In genomic region chr12:49295087-49296001, GRCh38 we compare ENCODE assay signal across 10 cellular contexts. TPM values are rescaled to one million over a fixed set of nuclear protein-coding genes. Genes with fewer than 3 reads are reported as not detected.
DNase-seq lines count a peak whose midpoint lies in the region; ATAC-seq and TF ChIP-seq lines count a peak whose summit lies in the region.
"Had no signal": no experiment of that assay in that cellular context is flagged by ENCODE, and none has a peak within 500 bp of the region (broad histone marks: within the 10 kb centered on the region; RNA-seq: fewer than 3 reads in every experiment).

Gene PRPH, plus strand, starts transcription at chr12:49295147. Its CDS starts 54 bp downstream, at chr12:49295201.

- CTCF ChIA-PET in HEK293T (lab: Yijun Ruan, JAX) = interaction anchor here (0.6 to 3.7 kb wide), 11 partner anchors 9 to 443 kb away, joined by 3 to 34 read pairs (median 3); partner anchors contain the start of genes DNAJC22 and TROAP
- CTCF ChIA-PET in activated naive CD4-positive, alpha-beta T cell treated with anti-CD3 and anti-CD28 coated beads for 36 hours (lab: Charles Lee) = interaction anchor here (0.5 to 14.1 kb wide), 20 partner anchors 9 to 328 kb away, joined by 3 to 153 read pairs (median 6); partner anchors contain the start of genes C1QL4, DNAJC22 and TROAP

- WGBS in right cardiac atrium = 12% methylated on average over 82 of the region's 82 CpGs

- no peak within 1 kb of the TSS for H3K4me2 ChIP-seq in osteoblast (ENCODE audit: insufficient read depth, low read length)

- POLR2A ChIA-PET in HEK293T (lab: Yijun Ruan, JAX) = interaction anchor here (1.1 to 5.8 kb wide), 7 partner anchors 9 to 164 kb away, joined by 3 to 68 read pairs (median 6); partner anchors contain the start of genes SPATS2, TROAP and TUBA1B

- no peak within 1 kb of the TSS for H3K27ac Mint-ChIP-seq in activated naive CD4-positive, alpha-beta T cell treated with anti-CD3 and anti-CD28 coated beads for 36 hours

- no peak within 1 kb of the TSS for H3K4me3 Mint-ChIP-seq in activated naive CD4-positive, alpha-beta T cell treated with anti-CD3 and anti-CD28 coated beads for 36 hours

- H3K4me1 ChIP-seq in Peyer's patch = peaks cover 7 to 29% (median 12%) of the 10 kb centered on the region in 4 donors
- H3K4me1 ChIP-seq in right cardiac atrium (ENCODE audit: control insufficient read depth, insufficient read depth, low read length) = peaks cover 4% of the 10 kb centered on the region
- H3K4me1 ChIP-seq in osteoblast (ENCODE audit: insufficient read depth, low read length) = no peaks in the 10 kb centered on the region
- H3K4me1 ChIP-seq in effector memory CD4-positive, alpha-beta T cell (ENCODE audit: control insufficient read depth, insufficient read depth, low read length, poor library complexity, severe bottlenecking) = peaks cover 20% of the 10 kb centered on the region

- H3K36me3 Mint-ChIP-seq in activated naive CD4-positive, alpha-beta T cell treated with anti-CD3 and anti-CD28 coated beads for 36 hours (ENCODE audit: low read depth) = no peaks in the 10 kb centered on the region

- H3K79me2 ChIP-seq in osteoblast (ENCODE audit: insufficient read depth, low read length) = no peaks in the 10 kb centered on the region

- H3K36me3 ChIP-seq in Peyer's patch (no peaks in the 10 kb centered on the region), osteoblast (ENCODE audit: insufficient read depth, low read length) (no peaks in the 10 kb centered on the region)
- H3K36me3 ChIP-seq in effector memory CD4-positive, alpha-beta T cell (ENCODE audit: control insufficient read depth, insufficient read depth, low read length) = no peaks in the 10 kb centered on the region

- peaks cover 12% of the 10 kb centered on the region for H3K4me1 Mint-ChIP-seq in activated naive CD4-positive, alpha-beta T cell treated with anti-CD3 and anti-CD28 coated beads for 36 hours (ENCODE audit: low read depth)

- no peak for TF ChIP-seq POLR2A in Peyer's patch (IDR thresholded peaks at IDR 0.05)

- H3K27me3 Mint-ChIP-seq in activated naive CD4-positive, alpha-beta T cell treated with anti-CD3 and anti-CD28 coated beads for 36 hours (ENCODE audit: low read depth) = peaks cover 47% of the 10 kb centered on the region

- ATAC-seq in right cardiac atrium = no peak

- H3K9me3 ChIP-seq in Peyer's patch (no peaks in the 10 kb centered on the region), right cardiac atrium (ENCODE audit: control insufficient read depth, low read length) (no peaks in the 10 kb centered on the region), osteoblast (ENCODE audit: low read depth, low read length) (no peaks in the 10 kb centered on the region)
- no peaks in the 10 kb centered on the region for H3K9me3 ChIP-seq in effector memory CD4-positive, alpha-beta T cell (ENCODE audit: control insufficient read depth, low read length)

- H3K27me3 ChIP-seq in Peyer's patch (peaks cover 0 to 35% of the 10 kb centered on the region in 2 donors), right cardiac atrium (ENCODE audit: control insufficient read depth, insufficient read depth) (no peaks in the 10 kb centered on the region), osteoblast (ENCODE audit: insufficient read depth, low read length) (peaks cover 49% of the 10 kb centered on the region)
- H3K27me3 ChIP-seq in effector memory CD4-positive, alpha-beta T cell (replicated peaks; ENCODE audit: control insufficient read depth, insufficient read depth, low read length, poor library complexity, severe bottlenecking) = peaks cover 43% of the 10 kb centered on the region

- intact Hi-C loops in right cardiac atrium (cut with DNase I) = no loop called here
- intact Hi-C loops in activated naive CD4-positive, alpha-beta T cell treated with anti-CD3 and anti-CD28 coated beads for 36 hours (cut with micrococcal nuclease) = loop anchor here (2.0 kb wide), 1 partner anchor 31 kb away; the partner anchor contains the start of gene TUBA1C

- no peak within 1 kb of the TSS for H2AFZ ChIP-seq in osteoblast (ENCODE audit: low read length)

- H3K4me3 ChIP-seq in Peyer's patch = peak within 1 kb of the TSS in 1 of 4 donors; percentile 1
- H3K4me3 ChIP-seq in right cardiac atrium (ENCODE audit: low read length) = no peak within 1 kb of the TSS
- no peak within 1 kb of the TSS for H3K4me3 ChIP-seq in osteoblast (ENCODE audit: insufficient read depth, low read length)
- H3K4me3 ChIP-seq in effector memory CD4-positive, alpha-beta T cell (ENCODE audit: insufficient read depth, low read depth, low read length, poor library complexity, severe bottlenecking) = no peak within 1 kb of the TSS

- no peaks in the 10 kb centered on the region for H3K9me3 Mint-ChIP-seq in activated naive CD4-positive, alpha-beta T cell treated with anti-CD3 and anti-CD28 coated beads for 36 hours

- DNase-seq in GM20000 (ENCODE audit: low spot score) (peak; percentile 26), Peyer's patch (peak in 2 of 3 donors; percentile 42 to 53), right cardiac atrium (peak in 2 of 3 donors; percentile 58 to 66), osteoblast (ENCODE audit: insufficient read length, low spot score, missing footprints) (peak; percentile 56), HEK293T (ENCODE audit: extremely low spot score) (no peak)
- no peak for DNase-seq in effector memory CD4-positive, alpha-beta T cell
- no peak for DNase-seq in stimulated activated CD4-positive, alpha-beta T cell treated with anti-CD3 and anti-CD28 coated beads, Interleukin-12 subunit alpha, Interleukin-12 subunit beta, amount 100 ng/mL, for 4 hours
- DNase-seq in activated naive CD4-positive, alpha-beta T cell treated with anti-CD3 and anti-CD28 coated beads for 36 hours = no peak
- DNase-seq: caudate nucleus, T1000 had no signal

- no peak for TF ChIP-seq CTCF in GM20000 (IDR thresholded peaks at IDR 0.05; ENCODE audit: extremely low read depth, missing control alignments)
- no peak for TF ChIP-seq CTCF in Peyer's patch (IDR thresholded peaks at IDR 0.05)
- no peak for TF ChIP-seq CTCF in osteoblast (IDR thresholded peaks at IDR 0.05; ENCODE audit: extremely low read depth, low read depth, low read length)

- H3K27ac ChIP-seq in Peyer's patch (no peak within 1 kb of the TSS), right cardiac atrium (ENCODE audit: low read length) (no peak within 1 kb of the TSS), osteoblast (ENCODE audit: low read depth, low read length) (no peak within 1 kb of the TSS)
- no peak within 1 kb of the TSS for H3K27ac ChIP-seq in effector memory CD4-positive, alpha-beta T cell (ENCODE audit: insufficient read depth, low read length, poor library complexity, severe bottlenecking)

- no peaks in the 10 kb centered on the region for H4K20me1 ChIP-seq in osteoblast (ENCODE audit: insufficient read depth, low read length)

TF ChIP-seq in HEK293T, 16 proteins besides CTCF, POLR2A, EP300 and RAD21:
- no peak for TF ChIP-seq FOXK2 (IDR thresholded peaks at IDR 0.05)
- no peak for TF ChIP-seq L3MBTL2 (conservative IDR thresholded peaks at IDR 0.05)
- no peak for TF ChIP-seq ARNT (IDR thresholded peaks at IDR 0.05)
- TF ChIP-seq SUZ12 (IDR thresholded peaks at IDR 0.05) = no peak
- TF ChIP-seq TARDBP (IDR thresholded peaks at IDR 0.05) = no peak
- TF ChIP-seq FOXM1 (IDR thresholded peaks at IDR 0.05; ENCODE audit: borderline replicate concordance) = no peak
- no peak for TF ChIP-seq SP1 (IDR thresholded peaks at IDR 0.05)
- no peak for TF ChIP-seq BHLHE40 (IDR thresholded peaks at IDR 0.05; ENCODE audit: borderline replicate concordance)
- no peak for TF ChIP-seq NFRKB (IDR thresholded peaks at IDR 0.05)
- TF ChIP-seq ZNF384 (IDR thresholded peaks at IDR 0.05) = no peak
TF ChIP-seq in HEK293T: peak in this region for 0.

RNA-seq across cellular contexts. Expression of gene PRPH, which starts in this region (rescaled TPM):
- total RNA-seq in Peyer's patch (1 to 10 TPM in 3 of 4 donors, not detected in 1; 6.4 to 8.8 (median 6.5) TPM), right cardiac atrium (1 to 10 TPM in 1 of 4 donors, under 1 TPM in 3; 0.57 to 1.8 (median 0.94) TPM), osteoblast (under 0.01 TPM in 1 of 2 replicates, not detected in the other)
- polyA plus RNA-seq in right cardiac atrium = 2.0 TPM
- not detected for total RNA-seq in activated naive CD4-positive, alpha-beta T cell treated with anti-CD3 and anti-CD28 coated beads for 36 hours

Comparison
In these comparisons a context has a peak if more than half of its experiments do, and no peak if none do; other contexts are left out.
1. Peak in DNase-seq in osteoblast; RNA of the gene not detected or under 1 TPM.
2. DNase-seq: peak in GM20000 (single experiment), Peyer's patch (2 of 3) and right cardiac atrium (2 of 3); none in effector memory CD4-positive, alpha-beta T cell (0 of 3), HEK293T (single experiment), stimulated activated CD4-positive, alpha-beta T cell treated with anti-CD3 and anti-CD28 coated beads, Interleukin-12 subunit alpha, Interleukin-12 subunit beta, amount 100 ng/mL, for 4 hours (single experiment) and activated naive CD4-positive, alpha-beta T cell treated with anti-CD3 and anti-CD28 coated beads for 36 hours (single experiment).